In genomic region chr10:48610585-48611093, GRCh38 we compare ENCODE assay signal across 19 cellular contexts. TPM values are rescaled to one million over a fixed set of nuclear protein-coding genes. Genes with fewer than 3 reads are reported as not detected.
A peak's percentile ranks its signal among the peaks of the same experiment; 100 is the strongest.
DNase-seq lines count a peak whose midpoint lies in the region; ATAC-seq and TF ChIP-seq lines count a peak whose summit lies in the region.
"Had no signal": no experiment of that assay in that cellular context is flagged by ENCODE, and none has a peak within 500 bp of the region (broad histone marks: within the 10 kb centered on the region; RNA-seq: fewer than 3 reads in every experiment).

No MANE protein-coding gene starts in this region.

- H3K27me3 ChIP-seq in WERI-Rb-1 (ENCODE audit: insufficient read depth, low read depth, severe bottlenecking) = no peaks in the 10 kb centered on the region
- peaks cover 6% of the 10 kb centered on the region for H3K27me3 ChIP-seq in lung (ENCODE audit: control insufficient read depth, insufficient read depth)
- no peaks in the 10 kb centered on the region for H3K27me3 ChIP-seq in PC-9 (ENCODE audit: insufficient read depth, low read depth)
- H3K27me3 ChIP-seq: SJSA1 had no signal

- no peak for ATAC-seq in lung (ENCODE audit: insufficient read depth, low FRiP score)
- ATAC-seq: A549 had no signal

- intact Hi-C loops in PC-9 (cut with micrococcal nuclease; ENCODE audit: unreplicated experiment) = no loop called here

- no peaks in the 10 kb centered on the region for H3K79me2 ChIP-seq in PC-9 (ENCODE audit: low read depth)

- 91 to 97% methylated on average over 4 of the region's 4 CpGs for WGBS in lung, 2 donors

- peaks cover 22% of the 10 kb centered on the region for H3K4me1 Mint-ChIP-seq in osteocyte (ENCODE audit: unreplicated experiment)

- H3K9me3 Mint-ChIP-seq in osteocyte (ENCODE audit: unreplicated experiment) = peaks cover 2% of the 10 kb centered on the region

- no peak overlapping the region for H3K27ac ChIP-seq in WERI-Rb-1
- H3K27ac ChIP-seq in lung (ENCODE audit: low read depth in 1 of 2, low read length in 1 of 2) = no peak overlapping the region
- H3K27ac ChIP-seq in PC-9 = no peak overlapping the region
- H3K27ac ChIP-seq: A549, RWPE1, SJSA1 had no signal

- no peak overlapping the region for H3K4me2 ChIP-seq in PC-9
- H3K4me2 ChIP-seq: A549 had no signal

- H3K9me3 ChIP-seq in WERI-Rb-1 (ENCODE audit: severe bottlenecking) = no peaks in the 10 kb centered on the region
- H3K9me3 ChIP-seq in lung (ENCODE audit: control insufficient read depth in 2 of 2, insufficient read depth in 1 of 2, low read length in 1 of 2) = no peaks in the 10 kb centered on the region
- no peaks in the 10 kb centered on the region for H3K9me3 ChIP-seq in PC-9 (ENCODE audit: insufficient read depth, low read depth)
- H3K9me3 ChIP-seq: A549, Caco-2, SJSA1 had no signal

- no peak overlapping the region for H3K4me3 Mint-ChIP-seq in osteocyte (ENCODE audit: unreplicated experiment)
- H3K4me3 Mint-ChIP-seq: CD14-positive monocyte had no signal

- H3K27me3 Mint-ChIP-seq in osteocyte (ENCODE audit: unreplicated experiment) = no peaks in the 10 kb centered on the region

- H3K9me2 ChIP-seq in PC-9 (ENCODE audit: insufficient read depth) = no peaks in the 10 kb centered on the region

- no peak for TF ChIP-seq CTCF in WERI-Rb-1 (IDR thresholded peaks at IDR 0.05; ENCODE audit: low read depth, low read length)
- no peak for TF ChIP-seq CTCF in lung (IDR thresholded peaks at IDR 0.05; ENCODE audit: control extremely low read depth, extremely low read depth)
- TF ChIP-seq CTCF in osteocyte (IDR thresholded peaks at IDR 0.05) = no peak
- TF ChIP-seq CTCF in PC-9 (conservative IDR thresholded peaks at IDR 0.05) = no peak

- CTCF ChIA-PET in PC-9 (lab: Charles Lee) = no interaction called here

- POLR2A ChIA-PET in PC-9 (lab: Charles Lee; ENCODE audit: unreplicated experiment) = no interaction called here

- no TSS peak for BruUV-seq in PC-9 (replicated peaks; lab: Mats Ljungman, UMichigan)

- peaks cover 23% of the 10 kb centered on the region for H3F3A ChIP-seq in PC-9 (ENCODE audit: insufficient read depth, low read depth)

- H3K4me3 ChIP-seq in WERI-Rb-1 (ENCODE audit: low read depth, low read length) (no peak overlapping the region), lung (no peak overlapping the region), PC-9 (no peak overlapping the region)
- H3K4me3 ChIP-seq: A549, SJSA1 had no signal

- no peaks in the 10 kb centered on the region for H3K4me1 ChIP-seq in lung (ENCODE audit: control insufficient read depth in 2 of 2, insufficient read depth in 2 of 2, low read length in 2 of 2)
- H3K4me1 ChIP-seq in PC-9 (replicated peaks; ENCODE audit: insufficient read depth) = peaks cover 32% of the 10 kb centered on the region
- H3K4me1 ChIP-seq: A549, Caco-2 had no signal

- DNase-seq in D341Med (ENCODE audit: low spot score) (peak; percentile 17), WERI-Rb-1 (peak; percentile 35), lung (ENCODE audit: low spot score) (peak; percentile 14), osteocyte (ENCODE audit: extremely low spot score, unreplicated experiment) (peak; percentile 56), glomerular visceral epithelial cell (ENCODE audit: extremely low spot score) (no peak), NCI-H146 treated with DMSO at 0.1 percent for 48 hours (lab: John Stamatoyannopoulos, UW; ENCODE audit: unreplicated experiment) (no peak), PC-9 (no peak)
- DNase-seq: Caco-2, EL, HCEC 1CT, MV-4-11, NCI-H1417, NCI-H2029, NCI-H2171, NCI-H446 treated with DMSO at 0.1 percent for 48 hours had no signal

- no peak overlapping the region for H3K27ac Mint-ChIP-seq in osteocyte (ENCODE audit: unreplicated experiment)

- H3K36me3 Mint-ChIP-seq in osteocyte (ENCODE audit: unreplicated experiment) = no peaks in the 10 kb centered on the region

- H3K36me3 ChIP-seq in WERI-Rb-1 (no peaks in the 10 kb centered on the region), lung (ENCODE audit: control insufficient read depth in 2 of 2, insufficient read depth in 2 of 2, low read length in 2 of 2) (no peaks in the 10 kb centered on the region), PC-9 (ENCODE audit: low read depth) (no peaks in the 10 kb centered on the region)
- H3K36me3 ChIP-seq: SJSA1 had no signal

- H2AFZ ChIP-seq in PC-9 = no peak overlapping the region

- H4K20me1 ChIP-seq in PC-9 (ENCODE audit: insufficient read depth) = no peaks in the 10 kb centered on the region

RNA-seq across cellular contexts. Expression of gene ARHGAP22, which starts 5.8 kb away (rescaled TPM):
- total RNA-seq in lung = 1 to 10 TPM; 4.9 to 6.9 TPM
- polyA plus RNA-seq in lung = 1 to 10 TPM; 3.2 to 3.3 TPM
- 0.64 and 1.1 TPM in 2 replicates for total RNA-seq in osteocyte
- total RNA-seq in PC-9 (2021) = 3.2 and 4.0 TPM in 2 replicates

Comparison
In these comparisons a context has a peak if more than half of its experiments do, and no peak if none do; other contexts are left out.
1. DNase-seq: peak in D341Med (single experiment), WERI-Rb-1 (single experiment), lung (single experiment) and osteocyte (single experiment); none in glomerular visceral epithelial cell (single experiment), NCI-H146 treated with DMSO at 0.1 percent for 48 hours (single experiment) and PC-9 (0 of 2).